In genomic region chr6:127100510-127101140, GRCh38 we compare ENCODE assay signal across 12 cellular contexts. TPM values are rescaled to one million over a fixed set of nuclear protein-coding genes. Genes with fewer than 3 reads are reported as not detected.
DNase-seq lines count a peak whose midpoint lies in the region; ATAC-seq, FAIRE-seq and TF ChIP-seq lines count a peak whose summit lies in the region.
"Had no signal": no experiment of that assay in that cellular context is flagged by ENCODE, and none has a peak within 500 bp of the region (broad histone marks: within the 10 kb centered on the region; RNA-seq: fewer than 3 reads in every experiment).

No MANE protein-coding gene starts in this region.

- H3K36me3 Mint-ChIP-seq in stimulated activated memory B cell treated with anti-CD40 and anti-IgM and Interleukin-4, amounts not matched to agents 10 μg/mL and 1 μg/mL and 100 μg/mL, for 72 hours: no peaks in the 10 kb centered on the region
- no peaks in the 10 kb centered on the region for H3K36me3 Mint-ChIP-seq in activated naive CD4-positive, alpha-beta T cell treated with anti-CD3 and anti-CD28 coated beads for 36 hours (ENCODE audit: low read depth)

- no peaks in the 10 kb centered on the region for H3K9me3 Mint-ChIP-seq in stimulated activated memory B cell treated with anti-CD40 and anti-IgM and Interleukin-4, amounts not matched to agents 10 μg/mL and 1 μg/mL and 100 μg/mL, for 72 hours
- no peaks in the 10 kb centered on the region for H3K9me3 Mint-ChIP-seq in activated naive CD4-positive, alpha-beta T cell treated with anti-CD3 and anti-CD28 coated beads for 36 hours

- H3K9ac ChIP-seq in keratinocyte (ENCODE audit: control insufficient read depth, extremely low read depth, insufficient read depth, low read length): no peak overlapping the region

- no peak for FAIRE-seq in keratinocyte (lab: Jason Lieb, UNC)
- FAIRE-seq: urothelium cell line had no signal

- dilution Hi-C loops in keratinocyte (cut with MboI; ENCODE audit: extremely low pct_ligation_motif_present, low sequenced_read_pairs): no loop called here

- in situ Hi-C loops in KBM-7 (cut with MboI; ENCODE audit: low pct_unique_long_range_greater_than_20kb, low sequenced_read_pairs): no loop called here

- no peaks in the 10 kb centered on the region for H3K4me1 ChIP-seq in keratinocyte (ENCODE audit: control insufficient read depth, extremely low read depth, insufficient read depth, low read length)

- H3K9me1 ChIP-seq in keratinocyte (ENCODE audit: control insufficient read depth, extremely low read depth, insufficient read depth, low read length): no peaks in the 10 kb centered on the region

- H3K36me3 ChIP-seq in keratinocyte (ENCODE audit: control insufficient read depth in 2 of 2, extremely low read depth in 1 of 2, insufficient read depth in 2 of 2, low read length in 2 of 2): no peaks in the 10 kb centered on the region

- no peaks in the 10 kb centered on the region for H3K27me3 ChIP-seq in keratinocyte (ENCODE audit: control insufficient read depth, extremely low read depth, insufficient read depth, low read length)

- CTCF ChIA-PET in activated naive CD4-positive, alpha-beta T cell treated with anti-CD3 and anti-CD28 coated beads for 36 hours (lab: Charles Lee): interaction anchor here (0.5 to 0.7 kb wide), 2 partner anchors 596 to 1798 kb away, joined by 3 to 4 read pairs; no protein-coding TSS in a partner anchor

- DNase-seq in AG08395 (ENCODE audit: low spot score) (peak; percentile 44), KBM-7 (peak; percentile 37), keratinocyte (ENCODE audit: low read depth, low spot score) (no peak), NCI-H187 treated with DMSO at 0.1 percent for 48 hours (lab: John Stamatoyannopoulos, UW) (no peak)
- DNase-seq in activated naive CD4-positive, alpha-beta T cell treated with anti-CD3 and anti-CD28 coated beads for 36 hours: no peak
- DNase-seq: activated gamma-delta T cell treated with Interleukin-2 at 50 U/mL for 16 hours, DMS79 treated with DMSO at 0.1 percent for 48 hours, T-helper 1 cell had no signal

- no peak overlapping the region for H3K4me2 ChIP-seq in keratinocyte (ENCODE audit: control insufficient read depth, extremely low read depth, insufficient read depth, low read depth, low read length)

- ATAC-seq in HG03159 (IDR thresholded peaks at IDR 0.05; ENCODE audit: unreplicated experiment): no peak
- no peak for ATAC-seq in stimulated activated memory B cell treated with anti-CD40 and anti-IgM and Interleukin-4, amounts not matched to agents 10 μg/mL and 1 μg/mL and 100 μg/mL, for 72 hours

- H4K20me1 ChIP-seq in keratinocyte (ENCODE audit: control insufficient read depth, extremely low read depth, insufficient read depth, low read length): no peaks in the 10 kb centered on the region

- H3K4me1 Mint-ChIP-seq in stimulated activated memory B cell treated with anti-CD40 and anti-IgM and Interleukin-4, amounts not matched to agents 10 μg/mL and 1 μg/mL and 100 μg/mL, for 72 hours: no peaks in the 10 kb centered on the region
- H3K4me1 Mint-ChIP-seq in activated naive CD4-positive, alpha-beta T cell treated with anti-CD3 and anti-CD28 coated beads for 36 hours (ENCODE audit: low read depth): no peaks in the 10 kb centered on the region

- H2AFZ ChIP-seq in keratinocyte (ENCODE audit: control insufficient read depth, low read length): no peak overlapping the region

- H3K27ac ChIP-seq in keratinocyte (ENCODE audit: control insufficient read depth, insufficient read depth, low read length): no peak overlapping the region

- H3K9me3 ChIP-seq in keratinocyte (ENCODE audit: control insufficient read depth, low read depth, low read length): no peaks in the 10 kb centered on the region

- H3K27me3 Mint-ChIP-seq in stimulated activated memory B cell treated with anti-CD40 and anti-IgM and Interleukin-4, amounts not matched to agents 10 μg/mL and 1 μg/mL and 100 μg/mL, for 72 hours: no peaks in the 10 kb centered on the region
- H3K27me3 Mint-ChIP-seq in activated naive CD4-positive, alpha-beta T cell treated with anti-CD3 and anti-CD28 coated beads for 36 hours (ENCODE audit: low read depth): peaks cover 3% of the 10 kb centered on the region

- H3K27ac Mint-ChIP-seq in stimulated activated memory B cell treated with anti-CD40 and anti-IgM and Interleukin-4, amounts not matched to agents 10 μg/mL and 1 μg/mL and 100 μg/mL, for 72 hours: no peak overlapping the region
- H3K27ac Mint-ChIP-seq in activated naive CD4-positive, alpha-beta T cell treated with anti-CD3 and anti-CD28 coated beads for 36 hours: no peak overlapping the region

- H3K4me3 ChIP-seq in WI38 (ENCODE audit: low read depth, low read length) (no peak overlapping the region), keratinocyte (ENCODE audit: control insufficient read depth in 2 of 3, extremely low read depth in 1 of 3, insufficient read depth in 2 of 3, low read depth in 1 of 3, low read length in 3 of 3) (no peak overlapping the region)

- peak; percentile 6; the same call in 1 of the 2 replicates for TF ChIP-seq CTCF in WI38 (IDR thresholded peaks at IDR 0.05; ENCODE audit: low read depth, low read length)
- peak in 2 of 3 experiments; percentile 17 to 27 for TF ChIP-seq CTCF in keratinocyte (optimal IDR thresholded peaks at IDR 0.05 in 1 of 3, IDR thresholded peaks at IDR 0.05 in 1 of 3, conservative IDR thresholded peaks at IDR 0.05 in 1 of 3; ENCODE audit: extremely low read depth in 1 of 3, insufficient read depth in 2 of 3, low read length in 3 of 3)

- intact Hi-C loops in activated naive CD4-positive, alpha-beta T cell treated with anti-CD3 and anti-CD28 coated beads for 36 hours (cut with micrococcal nuclease): no loop called here

- no peak overlapping the region for H3K4me3 Mint-ChIP-seq in stimulated activated memory B cell treated with anti-CD40 and anti-IgM and Interleukin-4, amounts not matched to agents 10 μg/mL and 1 μg/mL and 100 μg/mL, for 72 hours
- H3K4me3 Mint-ChIP-seq in activated naive CD4-positive, alpha-beta T cell treated with anti-CD3 and anti-CD28 coated beads for 36 hours: no peak overlapping the region

- no peaks in the 10 kb centered on the region for H3K79me2 ChIP-seq in keratinocyte (ENCODE audit: control insufficient read depth, insufficient read depth, low read length)

RNA-seq across cellular contexts. Expression of gene RSPO3, which starts 17.8 kb away (rescaled TPM):
- polyA plus RNA-seq in keratinocyte: not detected in 3 replicates
- polyA plus RNA-seq in keratinocyte (2011; ENCODE audit: low read depth): not detected
- not detected in 2 replicates for polyA plus RNA-seq in keratinocyte (2011; cell fraction: cytosol; rRNA removed)
- polyA plus RNA-seq in keratinocyte (2011; cell fraction: nucleus; rRNA removed): not detected in 2 replicates
- polyA plus RNA-seq in keratinocyte (2012; ENCODE audit: low replicate concordance): not detected in 2 replicates
- polyA minus RNA-seq in keratinocyte: not detected in 3 replicates
- polyA minus RNA-seq in keratinocyte (2011; cell fraction: cytosol; rRNA and poly(A)+ RNA removed): not detected
- polyA minus RNA-seq in keratinocyte (2011; cell fraction: nucleus; rRNA and poly(A)+ RNA removed): not detected in 2 replicates
- total RNA-seq in activated naive CD4-positive, alpha-beta T cell treated with anti-CD3 and anti-CD28 coated beads for 36 hours: not detected

Comparison
In these comparisons a context has a peak if more than half of its experiments do, and no peak if none do; other contexts are left out.
1. DNase-seq: peak in AG08395 (single experiment) and KBM-7 (single experiment); none in keratinocyte (single experiment), activated naive CD4-positive, alpha-beta T cell treated with anti-CD3 and anti-CD28 coated beads for 36 hours (single experiment) and NCI-H187 treated with DMSO at 0.1 percent for 48 hours (single experiment).